Comparison of ENCODE assay signal across 8 cellular contexts in genomic region chr1:214261206-214262123, GRCh38. TPM values are rescaled to one million over a fixed set of nuclear protein-coding genes. Genes with fewer than 3 reads are reported as not detected.
A peak's percentile ranks its signal among the peaks of the same experiment; 100 is the strongest.
DNase-seq lines count a peak whose midpoint lies in the region; ATAC-seq, FAIRE-seq and TF ChIP-seq lines count a peak whose summit lies in the region.

No MANE protein-coding gene starts in this region.

- H3K27me3 ChIP-seq in right lobe of liver: no peaks in the 10 kb centered on the region

- WGBS in right lobe of liver (ENCODE audit: insufficient coverage, low coverage, low lambda C conversion rate, missing lambda C conversion rate): 3% methylated on average over 10 of the region's 15 CpGs

- TF ChIP-seq CTCF in chondrocyte (IDR thresholded peaks at IDR 0.05) (peak; percentile 99), right lobe of liver (IDR thresholded peaks at IDR 0.05) (peak; percentile 96 to 99 (median 98))

- peak overlapping the region; percentile 37 for H3K27ac Mint-ChIP-seq in chondrocyte (ENCODE audit: unreplicated experiment)

- FAIRE-seq in GM19239 (lab: Jason Lieb, UNC): peak; percentile 78

- no peaks in the 10 kb centered on the region for H3K9me3 ChIP-seq in right lobe of liver

- no peaks in the 10 kb centered on the region for H3K9me3 Mint-ChIP-seq in chondrocyte (ENCODE audit: low read depth)

- peaks cover 2% of the 10 kb centered on the region for H3K27me3 Mint-ChIP-seq in chondrocyte (ENCODE audit: low read depth)

- no peaks in the 10 kb centered on the region for H3K36me3 ChIP-seq in right lobe of liver

- DNase-seq in C1 segment of cervical spinal cord (lab: John Stamatoyannopoulos, UW): peak in 12 of 14 donors; percentile 15 to 85 (median 60)
- DNase-seq in GM19239 (ENCODE audit: insufficient read length, low spot score): peak; percentile 30
- peak; percentile 86 for DNase-seq in NCI-H460 (ENCODE audit: extremely low read depth, low read depth)
- peak; percentile 75 to 80 for DNase-seq in activated CD4-positive, alpha-beta T cell treated with anti-CD3 and anti-CD28 coated beads for 4 hours
- DNase-seq in chondrocyte (ENCODE audit: low spot score): no peak
- peak; percentile 87 to 89 (median 88) for DNase-seq in right lobe of liver
- DNase-seq in stimulated activated CD4-positive, alpha-beta T cell treated with anti-CD3 and anti-CD28 coated beads, TNF-alpha, amount 100 ng/mL, for 1 hour (ENCODE audit: low read depth in 3 of 3, low spot score in 1 of 3): peak; percentile 49 to 71 (median 64)

- H3K4me3 ChIP-seq in right lobe of liver: no peak overlapping the region

- no peaks in the 10 kb centered on the region for H3K4me1 ChIP-seq in right lobe of liver

- TF ChIP-seq POLR2A in right lobe of liver (IDR thresholded peaks at IDR 0.05): no peak

- H3K4me3 Mint-ChIP-seq in chondrocyte (ENCODE audit: unreplicated experiment): peak overlapping the region; percentile 22

- intact Hi-C loops in right lobe of liver (cut with DNase I): loop anchor here (5.0 kb wide), 1 partner anchor 66 kb away; no protein-coding TSS in a partner anchor

- no peak overlapping the region for H3K27ac ChIP-seq in right lobe of liver

- peaks cover 2% of the 10 kb centered on the region for H3K36me3 Mint-ChIP-seq in chondrocyte (ENCODE audit: low read depth)

- H3K4me1 Mint-ChIP-seq in chondrocyte (ENCODE audit: low read depth): peaks cover 16% of the 10 kb centered on the region

- ATAC-seq in HG03354 (IDR thresholded peaks at IDR 0.05; ENCODE audit: poor library complexity, severe bottlenecking, unreplicated experiment) (peak; percentile 98), right lobe of liver (peak; percentile 99 to 100 (median 100))

RNA-seq across cellular contexts. Expression of gene SMYD2, which starts 19.5 kb away (rescaled TPM):
- 45.0 and 52.8 TPM in 2 replicates for total RNA-seq in NCI-H460 (2014; rRNA removed; shearing (Covaris generic))
- polyA plus RNA-seq in NCI-H460 (2014; cell fraction: nucleus; rRNA removed): 72.5 and 82.2 TPM in 2 replicates
- 35.5 to 50.3 TPM (median 45.4 TPM) in 3 replicates for total RNA-seq in chondrocyte
- total RNA-seq in right lobe of liver: 10 to 100 TPM; 14.5 to 45.2 (median 24.1) TPM
